Comparison of ENCODE assay signal across 7 cellular contexts in genomic region chr11:86645212-86645611, GRCh38. TPM values are rescaled to one million over a fixed set of nuclear protein-coding genes. Genes with fewer than 3 reads are reported as not detected.
DNase-seq lines count a peak whose midpoint lies in the region; ATAC-seq and TF ChIP-seq lines count a peak whose summit lies in the region.
"Not testable (repeated sequence)": the region's sequence is repeated elsewhere in the genome, so short reads cannot be mapped to it uniquely, and the experiment has no call there.
"Had no signal": no experiment of that assay in that cellular context is flagged by ENCODE, and none has a peak within 500 bp of the region (broad histone marks: within the 10 kb centered on the region; RNA-seq: fewer than 3 reads in every experiment).

No MANE protein-coding gene starts in this region.

- H3K9ac ChIP-seq in mesenchymal stem cell (ENCODE audit: low read length); trophoblast cell (ENCODE audit: low read length): not testable (repeated sequence)

- not testable (repeated sequence) for H2BK5ac ChIP-seq in mesenchymal stem cell (ENCODE audit: low read depth, low read length, poor library complexity, severe bottlenecking); trophoblast cell (ENCODE audit: low read depth, low read length, poor library complexity)

- intact Hi-C loops in left lung (cut with DNase I); thyroid gland (cut with DNase I): not testable (repeated sequence)

- H2BK120ac ChIP-seq in mesenchymal stem cell (ENCODE audit: low read depth, low read length) = peak overlapping the region; percentile 95
- H2BK120ac ChIP-seq in trophoblast cell (ENCODE audit: insufficient read depth, low read length, poor library complexity) = not testable (repeated sequence)

- not testable (repeated sequence) for H3K14ac ChIP-seq in mesenchymal stem cell (ENCODE audit: low read length in 2 of 2); trophoblast cell (ENCODE audit: low read length)

- H3K4ac ChIP-seq in mesenchymal stem cell (ENCODE audit: low read depth in 1 of 2, low read length in 2 of 2); trophoblast cell (ENCODE audit: low read depth, low read length): not testable (repeated sequence)

- H3K27me3 ChIP-seq in RWPE2 (ENCODE audit: insufficient read depth, poor library complexity, severe bottlenecking); left lung; mesenchymal stem cell (ENCODE audit: control insufficient read depth in 1 of 2, insufficient read depth in 1 of 2, low read length in 2 of 2); trophoblast cell (ENCODE audit: insufficient read depth, low read length); thyroid gland: not testable (repeated sequence)

- not testable (repeated sequence) for H3K4me3 ChIP-seq in RWPE2 (ENCODE audit: severe bottlenecking); left lung; mesenchymal stem cell (ENCODE audit: insufficient read depth in 1 of 2, low read depth in 1 of 2, low read length in 2 of 2); trophoblast cell (ENCODE audit: low read depth, low read length); thyroid gland (replicated peaks in 1 of 3)

- H3K27ac ChIP-seq in RWPE2 (ENCODE audit: poor library complexity, severe bottlenecking) (peak overlapping the region; percentile 31), thyroid gland (peak overlapping the region in 1 of 3 donors; percentile 76)
- H3K27ac ChIP-seq in left lung; mesenchymal stem cell (ENCODE audit: low read length, poor library complexity, severe bottlenecking); trophoblast cell (ENCODE audit: low read depth, low read length): not testable (repeated sequence)

- not testable (repeated sequence) for TF ChIP-seq CTCF in RWPE2 (IDR thresholded peaks at IDR 0.05; ENCODE audit: poor library complexity, severe bottlenecking); left lung (IDR thresholded peaks at IDR 0.05); thyroid gland (IDR thresholded peaks at IDR 0.05)

- H2BK12ac ChIP-seq in mesenchymal stem cell (ENCODE audit: low read length in 2 of 2) = peak overlapping the region in 1 of 2 experiments; percentile 99
- not testable (repeated sequence) for H2BK12ac ChIP-seq in trophoblast cell (ENCODE audit: low read length)

- H3K79me1 ChIP-seq in mesenchymal stem cell (replicated peaks; ENCODE audit: low read length, poor library complexity, severe bottlenecking) = peaks cover 14% of the 10 kb centered on the region
- not testable (repeated sequence) for H3K79me1 ChIP-seq in trophoblast cell (ENCODE audit: low read length)

- peak overlapping the region; percentile 97 for H4K8ac ChIP-seq in mesenchymal stem cell (ENCODE audit: low read length)
- H4K8ac ChIP-seq in trophoblast cell (ENCODE audit: low read depth, low read length) = not testable (repeated sequence)

- not testable (repeated sequence) for H3K79me2 ChIP-seq in trophoblast cell (ENCODE audit: control insufficient read depth, insufficient read depth, low read length, poor library complexity)

- not testable (repeated sequence) for H2BK15ac ChIP-seq in mesenchymal stem cell (ENCODE audit: low read depth, poor library complexity, severe bottlenecking)

- H2AK5ac ChIP-seq in mesenchymal stem cell (ENCODE audit: low read length, severe bottlenecking); trophoblast cell (ENCODE audit: low read length): not testable (repeated sequence)

- not testable (repeated sequence) for H3K4me1 ChIP-seq in RWPE2 (ENCODE audit: insufficient read depth, poor library complexity, severe bottlenecking); left lung; mesenchymal stem cell (ENCODE audit: control insufficient read depth, insufficient read depth, low read depth, low read length); trophoblast cell (ENCODE audit: control insufficient read depth in 1 of 2, insufficient read depth in 2 of 2, low read length in 2 of 2)
- H3K4me1 ChIP-seq in thyroid gland = peaks cover 15 to 25% of the 10 kb centered on the region in 2 donors

- peak; percentile 47 for DNase-seq in DMS53 (lab: John Stamatoyannopoulos, UW)
- DNase-seq in RWPE2 (ENCODE audit: low spot score); left lung; mesenchymal stem cell; trophoblast cell: not testable (repeated sequence)
- peak; percentile 8 to 48 for DNase-seq in thyroid gland

- 10% methylated on average over 2 of the region's 3 CpGs for WGBS in mesenchymal stem cell
- no CpG with 5 or more reads among the region's 3 CpGs for WGBS in trophoblast cell (ENCODE audit: extremely low coverage, insufficient coverage, insufficient read length)
- 33% methylated on average over 3 of the region's 3 CpGs; no CpG with 5 or more reads in 1 of the 2 donors for WGBS in thyroid gland, 2 donors

- ATAC-seq in RWPE2 (ENCODE audit: low read depth) = not testable (repeated sequence)
- ATAC-seq in left lung = peak; percentile 50

- not testable (repeated sequence) for H2AFZ ChIP-seq in mesenchymal stem cell (ENCODE audit: low read depth, low read length); trophoblast cell (ENCODE audit: insufficient read depth, low read length, poor library complexity)

- not testable (repeated sequence) for H3K9me3 ChIP-seq in RWPE2 (ENCODE audit: severe bottlenecking); left lung; mesenchymal stem cell (ENCODE audit: control insufficient read depth, low read length); trophoblast cell (ENCODE audit: insufficient read depth, low read depth, low read length); thyroid gland

- not testable (repeated sequence) for H3K4me2 ChIP-seq in mesenchymal stem cell (ENCODE audit: low read length, poor library complexity, severe bottlenecking); trophoblast cell (ENCODE audit: low read length)

- not testable (repeated sequence) for H3K36me3 ChIP-seq in RWPE2 (ENCODE audit: low read depth); left lung; mesenchymal stem cell (ENCODE audit: control insufficient read depth in 1 of 2, insufficient read depth in 2 of 2, low read depth in 1 of 2, low read length in 2 of 2); trophoblast cell (ENCODE audit: control insufficient read depth in 1 of 2, insufficient read depth in 2 of 2, low read length in 2 of 2); thyroid gland

- H4K12ac ChIP-seq in trophoblast cell (ENCODE audit: low read depth, low read length) = not testable (repeated sequence)

- H4K91ac ChIP-seq in mesenchymal stem cell (ENCODE audit: low read length) = peak overlapping the region; percentile 95
- peak overlapping the region; percentile 4 for H4K91ac ChIP-seq in trophoblast cell (ENCODE audit: low read depth, low read length)

- H3K23ac ChIP-seq in mesenchymal stem cell (ENCODE audit: low read length in 2 of 2); trophoblast cell (ENCODE audit: low read length): not testable (repeated sequence)

- peak overlapping the region in 1 of 2 experiments; percentile 88 for H3K18ac ChIP-seq in mesenchymal stem cell (ENCODE audit: low read depth in 1 of 2, low read length in 2 of 2)
- H3K18ac ChIP-seq in trophoblast cell (ENCODE audit: low read length) = not testable (repeated sequence)

- not testable (repeated sequence) for TF ChIP-seq POLR2A in thyroid gland (IDR thresholded peaks at IDR 0.05)

RNA-seq across cellular contexts. Expression of gene ME3, which starts 27.2 kb away (rescaled TPM):
- total RNA-seq in left lung (10 to 100 TPM; 21.6 to 22.1 TPM), thyroid gland (10 to 100 TPM; 29.1 to 53.5 (median 37.1) TPM)
- 12.5 TPM for polyA plus RNA-seq in mesenchymal stem cell (2013, experiment 1 of 2)
- polyA plus RNA-seq in mesenchymal stem cell (2013, experiment 2 of 2) = 11.9 TPM
- 2.0 and 2.3 TPM in 2 replicates for polyA plus RNA-seq in trophoblast cell (2013)
- total RNA-seq: B cell had no signal
